1 cellular context compared by ENCODE assay signal in the genomic region with DNA sequence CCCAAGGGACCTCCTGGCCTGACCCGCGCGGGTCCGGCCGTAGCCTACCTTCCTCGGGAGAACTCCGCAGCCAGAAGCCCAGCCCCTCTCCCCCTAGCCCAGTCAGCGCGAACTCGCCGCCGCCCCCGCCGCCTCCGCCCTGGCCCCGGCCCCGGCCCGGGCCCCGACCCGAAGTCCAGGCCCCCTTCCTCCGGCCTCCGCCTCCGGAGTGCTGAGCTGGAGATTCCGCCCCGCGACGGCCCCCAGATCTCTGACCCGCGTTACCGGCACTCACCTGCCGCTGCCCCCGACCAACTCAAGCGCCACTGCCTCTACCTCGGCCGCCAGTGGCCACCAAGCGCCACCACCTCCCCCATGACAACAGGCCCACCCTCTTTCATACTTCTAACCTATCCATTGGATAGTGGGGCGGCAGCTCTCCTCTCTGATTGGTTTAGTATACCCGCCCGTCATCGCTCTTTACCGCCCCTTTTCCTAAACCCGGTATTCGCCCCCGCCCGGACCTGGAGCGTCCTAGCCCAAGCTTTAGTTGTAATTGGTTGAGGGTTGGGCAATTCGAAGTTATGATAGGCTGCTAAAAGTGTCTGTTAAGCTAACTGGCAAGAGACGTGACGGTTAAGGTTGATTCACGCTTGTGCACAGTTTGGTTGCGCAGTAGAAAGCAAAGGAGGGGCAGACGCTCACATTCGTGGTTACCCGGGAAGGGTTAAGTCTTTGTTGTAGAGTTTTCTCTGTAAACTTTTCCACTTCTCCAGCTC.
A peak's percentile ranks its signal among the peaks of the same experiment; 100 is the strongest.
TF ChIP-seq lines count a peak whose summit lies in the region.

A gene (minus strand): TSS at position 328 of the 758 bp plus-strand sequence. CDS start 102,795 bp downstream, outside the sequence.

TF ChIP-seq in HepG2, 621 proteins besides CTCF, POLR2A, EP300 and RAD21 (continued from another document and continues in another):
- TF ChIP-seq, protein P1, sequence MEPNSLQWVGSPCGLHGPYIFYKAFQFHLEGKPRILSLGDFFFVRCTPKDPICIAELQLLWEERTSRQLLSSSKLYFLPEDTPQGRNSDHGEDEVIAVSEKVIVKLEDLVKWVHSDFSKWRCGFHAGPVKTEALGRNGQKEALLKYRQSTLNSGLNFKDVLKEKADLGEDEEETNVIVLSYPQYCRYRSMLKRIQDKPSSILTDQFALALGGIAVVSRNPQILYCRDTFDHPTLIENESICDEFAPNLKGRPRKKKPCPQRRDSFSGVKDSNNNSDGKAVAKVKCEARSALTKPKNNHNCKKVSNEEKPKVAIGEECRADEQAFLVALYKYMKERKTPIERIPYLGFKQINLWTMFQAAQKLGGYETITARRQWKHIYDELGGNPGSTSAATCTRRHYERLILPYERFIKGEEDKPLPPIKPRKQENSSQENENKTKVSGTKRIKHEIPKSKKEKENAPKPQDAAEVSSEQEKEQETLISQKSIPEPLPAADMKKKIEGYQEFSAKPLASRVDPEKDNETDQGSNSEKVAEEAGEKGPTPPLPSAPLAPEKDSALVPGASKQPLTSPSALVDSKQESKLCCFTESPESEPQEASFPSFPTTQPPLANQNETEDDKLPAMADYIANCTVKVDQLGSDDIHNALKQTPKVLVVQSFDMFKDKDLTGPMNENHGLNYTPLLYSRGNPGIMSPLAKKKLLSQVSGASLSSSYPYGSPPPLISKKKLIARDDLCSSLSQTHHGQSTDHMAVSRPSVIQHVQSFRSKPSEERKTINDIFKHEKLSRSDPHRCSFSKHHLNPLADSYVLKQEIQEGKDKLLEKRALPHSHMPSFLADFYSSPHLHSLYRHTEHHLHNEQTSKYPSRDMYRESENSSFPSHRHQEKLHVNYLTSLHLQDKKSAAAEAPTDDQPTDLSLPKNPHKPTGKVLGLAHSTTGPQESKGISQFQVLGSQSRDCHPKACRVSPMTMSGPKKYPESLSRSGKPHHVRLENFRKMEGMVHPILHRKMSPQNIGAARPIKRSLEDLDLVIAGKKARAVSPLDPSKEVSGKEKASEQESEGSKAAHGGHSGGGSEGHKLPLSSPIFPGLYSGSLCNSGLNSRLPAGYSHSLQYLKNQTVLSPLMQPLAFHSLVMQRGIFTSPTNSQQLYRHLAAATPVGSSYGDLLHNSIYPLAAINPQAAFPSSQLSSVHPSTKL (CRISPR knock-in tag; IDR thresholded peaks at IDR 0.05), result no peak
- TF ChIP-seq ZNF768 (CRISPR knock-in tag; IDR thresholded peaks at IDR 0.05) (peak; percentile 7; the same call in 1 of the 2 replicates), ZNF33A (CRISPR knock-in tag; IDR thresholded peaks at IDR 0.05; ENCODE audit: borderline replicate concordance) (no peak; the same call in 1 of the 2 replicates), NFYB (CRISPR knock-in tag; IDR thresholded peaks at IDR 0.05) (peak; percentile 98), HOXA7 (CRISPR knock-in tag; IDR thresholded peaks at IDR 0.05) (no peak), ZNF772 (CRISPR knock-in tag; IDR thresholded peaks at IDR 0.05) (no peak), MYC (CRISPR knock-in tag; IDR thresholded peaks at IDR 0.05; ENCODE audit: borderline replicate concordance) (peak; percentile 19; the same call in 1 of the 2 replicates), JDP2 (CRISPR knock-in tag; IDR thresholded peaks at IDR 0.05; ENCODE audit: borderline replicate concordance) (no peak), REL (CRISPR knock-in tag; conservative IDR thresholded peaks at IDR 0.05) (0 out of 2 replicates have a peak, but pooled peaks have one; percentile 27), NR2F6 (IDR thresholded peaks at IDR 0.05) (no peak), NR2F6 (CRISPR knock-in tag; IDR thresholded peaks at IDR 0.05) (no peak), TARDBP (CRISPR knock-in tag; IDR thresholded peaks at IDR 0.05) (peak; percentile 47; the same call in 1 of the 2 replicates), ZNF441 (CRISPR knock-in tag; IDR thresholded peaks at IDR 0.05; ENCODE audit: borderline replicate concordance) (peak; percentile 40; the same call in 1 of the 2 replicates), RFX3 (CRISPR knock-in tag; IDR thresholded peaks at IDR 0.05) (peak; percentile 55; the same call in 1 of the 2 replicates), CEBPG (CRISPR knock-in tag; IDR thresholded peaks at IDR 0.05) (peak; percentile 90), SOX5 (CRISPR knock-in tag; IDR thresholded peaks at IDR 0.05; ENCODE audit: borderline replicate concordance) (no peak), THAP11 (CRISPR knock-in tag; IDR thresholded peaks at IDR 0.05) (peak; percentile 73), DNMT3B (CRISPR knock-in tag; conservative IDR thresholded peaks at IDR 0.05) (no peak), FOXO1 (CRISPR knock-in tag; IDR thresholded peaks at IDR 0.05) (peak; percentile 58; the same call in 1 of the 2 replicates), U2AF1 (optimal IDR thresholded peaks at IDR 0.05; ENCODE audit: low read depth, low read length) (no peak), HNRNPK (IDR thresholded peaks at IDR 0.05; ENCODE audit: low read depth, low read length, poor library complexity, severe bottlenecking) (peak; percentile 27), GABPB1 (CRISPR knock-in tag; IDR thresholded peaks at IDR 0.05) (peak; percentile 5), ZNF33B (CRISPR knock-in tag; IDR thresholded peaks at IDR 0.05) (no peak), YY1 (IDR thresholded peaks at IDR 0.05; ENCODE audit: insufficient read depth, insufficient replicate concordance, low read depth, low read length) (peak; percentile 64), NFYC (CRISPR knock-in tag; IDR thresholded peaks at IDR 0.05) (peak; percentile 99)
- TF ChIP-seq, protein P2, sequence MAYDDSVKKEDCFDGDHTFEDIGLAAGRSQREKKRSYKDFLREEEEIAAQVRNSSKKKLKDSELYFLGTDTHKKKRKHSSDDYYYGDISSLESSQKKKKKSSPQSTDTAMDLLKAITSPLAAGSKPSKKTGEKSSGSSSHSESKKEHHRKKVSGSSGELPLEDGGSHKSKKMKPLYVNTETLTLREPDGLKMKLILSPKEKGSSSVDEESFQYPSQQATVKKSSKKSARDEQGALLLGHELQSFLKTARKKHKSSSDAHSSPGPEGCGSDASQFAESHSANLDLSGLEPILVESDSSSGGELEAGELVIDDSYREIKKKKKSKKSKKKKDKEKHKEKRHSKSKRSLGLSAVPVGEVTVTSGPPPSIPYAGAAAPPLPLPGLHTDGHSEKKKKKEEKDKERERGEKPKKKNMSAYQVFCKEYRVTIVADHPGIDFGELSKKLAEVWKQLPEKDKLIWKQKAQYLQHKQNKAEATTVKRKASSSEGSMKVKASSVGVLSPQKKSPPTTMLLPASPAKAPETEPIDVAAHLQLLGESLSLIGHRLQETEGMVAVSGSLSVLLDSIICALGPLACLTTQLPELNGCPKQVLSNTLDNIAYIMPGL (CRISPR knock-in tag; IDR thresholded peaks at IDR 0.05; ENCODE audit: borderline replicate concordance in 1 of 2, low read depth in 1 of 2), result peak; percentile 21 to 76; a peak in 3 of 4 replicates
- TF ChIP-seq, protein P3, sequence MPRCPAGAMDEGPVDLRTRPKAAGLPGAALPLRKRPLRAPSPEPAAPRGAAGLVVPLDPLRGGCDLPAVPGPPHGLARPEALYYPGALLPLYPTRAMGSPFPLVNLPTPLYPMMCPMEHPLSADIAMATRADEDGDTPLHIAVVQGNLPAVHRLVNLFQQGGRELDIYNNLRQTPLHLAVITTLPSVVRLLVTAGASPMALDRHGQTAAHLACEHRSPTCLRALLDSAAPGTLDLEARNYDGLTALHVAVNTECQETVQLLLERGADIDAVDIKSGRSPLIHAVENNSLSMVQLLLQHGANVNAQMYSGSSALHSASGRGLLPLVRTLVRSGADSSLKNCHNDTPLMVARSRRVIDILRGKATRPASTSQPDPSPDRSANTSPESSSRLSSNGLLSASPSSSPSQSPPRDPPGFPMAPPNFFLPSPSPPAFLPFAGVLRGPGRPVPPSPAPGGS (CRISPR knock-in tag; IDR thresholded peaks at IDR 0.05), result no peak; the same call in 1 of the 2 replicates
- TF ChIP-seq, protein P4, sequence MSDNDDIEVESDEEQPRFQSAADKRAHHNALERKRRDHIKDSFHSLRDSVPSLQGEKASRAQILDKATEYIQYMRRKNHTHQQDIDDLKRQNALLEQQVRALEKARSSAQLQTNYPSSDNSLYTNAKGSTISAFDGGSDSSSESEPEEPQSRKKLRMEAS (IDR thresholded peaks at IDR 0.05), result peak; percentile 46; the same call in 1 of the 2 replicates
- TF ChIP-seq, protein P5, sequence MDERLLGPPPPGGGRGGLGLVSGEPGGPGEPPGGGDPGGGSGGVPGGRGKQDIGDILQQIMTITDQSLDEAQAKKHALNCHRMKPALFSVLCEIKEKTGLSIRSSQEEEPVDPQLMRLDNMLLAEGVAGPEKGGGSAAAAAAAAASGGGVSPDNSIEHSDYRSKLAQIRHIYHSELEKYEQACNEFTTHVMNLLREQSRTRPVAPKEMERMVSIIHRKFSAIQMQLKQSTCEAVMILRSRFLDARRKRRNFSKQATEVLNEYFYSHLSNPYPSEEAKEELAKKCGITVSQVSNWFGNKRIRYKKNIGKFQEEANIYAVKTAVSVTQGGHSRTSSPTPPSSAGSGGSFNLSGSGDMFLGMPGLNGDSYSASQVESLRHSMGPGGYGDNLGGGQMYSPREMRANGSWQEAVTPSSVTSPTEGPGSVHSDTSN (CRISPR knock-in tag; IDR thresholded peaks at IDR 0.05), result peak; percentile 99
- TF ChIP-seq, protein P6, sequence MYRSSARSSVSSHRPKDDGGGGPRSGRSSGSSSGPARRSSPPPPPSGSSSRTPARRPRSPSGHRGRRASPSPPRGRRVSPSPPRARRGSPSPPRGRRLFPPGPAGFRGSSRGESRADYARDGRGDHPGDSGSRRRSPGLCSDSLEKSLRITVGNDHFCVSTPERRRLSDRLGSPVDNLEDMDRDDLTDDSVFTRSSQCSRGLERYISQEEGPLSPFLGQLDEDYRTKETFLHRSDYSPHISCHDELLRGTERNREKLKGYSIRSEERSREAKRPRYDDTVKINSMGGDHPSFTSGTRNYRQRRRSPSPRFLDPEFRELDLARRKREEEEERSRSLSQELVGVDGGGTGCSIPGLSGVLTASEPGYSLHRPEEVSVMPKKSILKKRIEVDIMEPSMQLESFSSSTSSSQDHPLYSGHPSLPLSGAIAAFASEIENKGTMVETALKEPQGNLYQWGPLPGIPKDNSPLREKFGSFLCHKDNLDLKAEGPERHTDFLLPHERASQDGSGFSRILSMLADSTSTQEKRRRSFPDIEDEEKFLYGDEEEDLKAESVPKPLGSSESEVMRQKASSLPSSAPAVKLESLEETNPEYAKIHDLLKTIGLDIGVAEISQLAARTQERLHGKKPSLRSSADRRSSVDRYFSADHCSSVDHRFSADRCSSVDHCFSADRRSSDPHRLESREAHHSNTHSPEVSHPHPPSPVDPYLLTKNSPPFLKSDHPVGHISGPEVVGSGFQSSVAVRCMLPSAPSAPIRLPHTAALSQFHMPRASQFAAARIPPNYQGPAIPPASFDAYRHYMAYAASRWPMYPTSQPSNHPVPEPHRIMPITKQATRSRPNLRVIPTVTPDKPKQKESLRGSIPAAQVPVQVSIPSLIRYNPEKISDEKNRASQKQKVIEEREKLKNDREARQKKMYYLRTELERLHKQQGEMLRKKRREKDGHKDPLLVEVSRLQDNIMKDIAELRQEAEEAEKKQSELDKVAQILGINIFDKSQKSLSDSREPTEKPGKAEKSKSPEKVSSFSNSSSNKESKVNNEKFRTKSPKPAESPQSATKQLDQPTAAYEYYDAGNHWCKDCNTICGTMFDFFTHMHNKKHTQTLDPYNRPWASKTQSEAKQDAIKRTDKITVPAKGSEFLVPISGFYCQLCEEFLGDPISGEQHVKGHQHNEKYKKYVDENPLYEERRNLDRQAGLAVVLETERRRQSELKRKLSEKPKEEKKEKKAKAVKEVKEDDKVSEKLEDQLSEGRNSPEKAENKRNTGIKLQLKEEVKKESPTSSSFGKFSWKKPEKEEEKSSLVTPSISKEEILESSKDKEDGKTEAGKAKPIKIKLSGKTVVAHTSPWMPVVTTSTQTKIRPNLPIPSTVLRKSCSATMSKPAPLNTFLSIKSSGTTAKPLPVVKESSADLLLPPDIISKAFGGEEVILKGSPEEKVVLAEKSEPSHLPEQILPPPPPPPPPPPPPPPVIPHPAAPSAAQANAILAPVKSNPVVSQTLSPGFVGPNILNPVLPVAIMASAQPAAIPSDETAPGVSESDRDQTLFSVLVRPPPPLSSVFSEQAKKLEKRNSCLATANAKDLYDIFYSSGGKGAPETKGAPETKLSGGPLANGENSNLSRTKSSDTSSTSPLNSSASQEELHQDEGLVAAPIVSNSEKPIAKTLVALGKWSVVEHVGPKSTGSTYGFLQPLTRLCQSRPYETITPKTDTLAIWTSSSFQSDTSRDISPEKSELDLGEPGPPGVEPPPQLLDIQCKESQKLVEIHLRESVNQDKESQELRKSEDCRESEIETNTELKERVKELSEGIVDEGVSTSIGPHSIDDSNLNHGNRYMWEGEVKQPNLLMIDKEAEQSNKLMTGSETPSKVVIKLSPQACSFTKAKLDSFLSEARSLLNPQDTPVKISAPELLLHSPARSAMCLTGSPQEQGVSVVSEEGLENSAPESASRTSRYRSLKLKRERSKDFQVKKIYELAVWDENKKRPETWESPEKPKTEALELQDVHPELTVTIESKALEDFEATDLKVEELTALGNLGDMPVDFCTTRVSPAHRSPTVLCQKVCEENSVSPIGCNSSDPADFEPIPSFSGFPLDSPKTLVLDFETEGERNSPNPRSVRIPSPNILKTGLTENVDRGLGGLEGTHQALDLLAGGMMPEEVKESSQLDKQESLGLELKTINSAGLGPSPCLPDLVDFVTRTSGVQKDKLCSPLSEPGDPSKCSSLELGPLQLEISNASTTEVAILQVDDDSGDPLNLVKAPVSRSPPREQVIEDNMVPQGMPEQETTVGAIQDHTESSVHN (CRISPR knock-in tag; IDR thresholded peaks at IDR 0.05), result no peak
- TF ChIP-seq, protein P7, sequence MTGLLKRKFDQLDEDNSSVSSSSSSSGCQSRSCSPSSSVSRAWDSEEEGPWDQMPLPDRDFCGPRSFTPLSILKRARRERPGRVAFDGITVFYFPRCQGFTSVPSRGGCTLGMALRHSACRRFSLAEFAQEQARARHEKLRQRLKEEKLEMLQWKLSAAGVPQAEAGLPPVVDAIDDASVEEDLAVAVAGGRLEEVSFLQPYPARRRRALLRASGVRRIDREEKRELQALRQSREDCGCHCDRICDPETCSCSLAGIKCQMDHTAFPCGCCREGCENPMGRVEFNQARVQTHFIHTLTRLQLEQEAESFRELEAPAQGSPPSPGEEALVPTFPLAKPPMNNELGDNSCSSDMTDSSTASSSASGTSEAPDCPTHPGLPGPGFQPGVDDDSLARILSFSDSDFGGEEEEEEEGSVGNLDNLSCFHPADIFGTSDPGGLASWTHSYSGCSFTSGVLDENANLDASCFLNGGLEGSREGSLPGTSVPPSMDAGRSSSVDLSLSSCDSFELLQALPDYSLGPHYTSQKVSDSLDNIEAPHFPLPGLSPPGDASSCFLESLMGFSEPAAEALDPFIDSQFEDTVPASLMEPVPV (CRISPR knock-in tag; IDR thresholded peaks at IDR 0.05), result 0 out of 2 replicates have a peak, but pooled peaks have one; percentile 44
- TF ChIP-seq, protein P8, sequence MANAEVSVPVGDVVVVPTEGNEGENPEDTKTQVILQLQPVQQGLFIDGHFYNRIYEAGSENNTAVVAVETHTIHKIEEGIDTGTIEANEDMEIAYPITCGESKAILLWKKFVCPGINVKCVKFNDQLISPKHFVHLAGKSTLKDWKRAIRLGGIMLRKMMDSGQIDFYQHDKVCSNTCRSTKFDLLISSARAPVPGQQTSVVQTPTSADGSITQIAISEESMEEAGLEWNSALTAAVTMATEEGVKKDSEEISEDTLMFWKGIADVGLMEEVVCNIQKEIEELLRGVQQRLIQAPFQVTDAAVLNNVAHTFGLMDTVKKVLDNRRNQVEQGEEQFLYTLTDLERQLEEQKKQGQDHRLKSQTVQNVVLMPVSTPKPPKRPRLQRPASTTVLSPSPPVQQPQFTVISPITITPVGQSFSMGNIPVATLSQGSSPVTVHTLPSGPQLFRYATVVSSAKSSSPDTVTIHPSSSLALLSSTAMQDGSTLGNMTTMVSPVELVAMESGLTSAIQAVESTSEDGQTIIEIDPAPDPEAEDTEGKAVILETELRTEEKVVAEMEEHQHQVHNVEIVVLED (CRISPR knock-in tag; IDR thresholded peaks at IDR 0.05; ENCODE audit: borderline replicate concordance), result peak; percentile 82
